12 cellular contexts compared by ENCODE assay signal in genomic region chr2:136376211-136376610, GRCh38.
DNase-seq lines count a peak whose midpoint lies in the region; ATAC-seq, FAIRE-seq and TF ChIP-seq lines count a peak whose summit lies in the region.
"Had no signal": no experiment of that assay in that cellular context is flagged by ENCODE, and none has a peak within 500 bp of the region (broad histone marks: within the 10 kb centered on the region; RNA-seq: fewer than 3 reads in every experiment).

No MANE protein-coding gene starts in this region.

- peak; percentile 48 for FAIRE-seq in GM12891 (lab: Jason Lieb, UNC)
- FAIRE-seq: endometrium had no signal

- no CpG with 5 or more reads among the region's 6 CpGs for WGBS in mesendoderm (ENCODE audit: extremely low coverage, insufficient coverage, low lambda C conversion rate)

- CTCF ChIA-PET in CD4-positive, alpha-beta memory T cell (lab: Charles Lee; ENCODE audit: partially characterized antibody): interaction anchor here (0.9 to 13.8 kb wide), 13 partner anchors 9 to 460 kb away, joined by 3 to 487 read pairs (median 4); no protein-coding TSS in a partner anchor
- CTCF ChIA-PET in activated CD8-positive, alpha-beta T cell treated with anti-CD3 and anti-CD28 coated beads, Interleukin-2, amount 10 ng/mL, durations not matched to agents 7 days and 5 days (lab: Charles Lee): interaction anchor here (0.7 to 13.8 kb wide), 15 partner anchors 8 to 460 kb away, joined by 3 to 338 read pairs (median 4); no protein-coding TSS in a partner anchor

- H3K36me3 ChIP-seq in CD4-positive, alpha-beta memory T cell (ENCODE audit: insufficient read depth, low read length): no peaks in the 10 kb centered on the region
- no peaks in the 10 kb centered on the region for H3K36me3 ChIP-seq in mesendoderm (ENCODE audit: control insufficient read depth, insufficient read depth, low read length)
- H3K36me3 ChIP-seq: sigmoid colon had no signal

- H3K4me1 ChIP-seq in CD4-positive, alpha-beta memory T cell (ENCODE audit: insufficient read depth, low read length): peaks cover 30% of the 10 kb centered on the region
- H3K4me1 ChIP-seq in mesendoderm (ENCODE audit: control insufficient read depth, low read depth, low read length): no peaks in the 10 kb centered on the region
- H3K4me1 ChIP-seq: sigmoid colon, testis had no signal

- H3K9ac ChIP-seq in mesendoderm (ENCODE audit: low read length): no peak overlapping the region

- H3K4me1 Mint-ChIP-seq in CD4-positive, alpha-beta memory T cell: peaks cover 23 to 51% (median 26%) of the 10 kb centered on the region in 4 donors
- peaks cover 55% of the 10 kb centered on the region for H3K4me1 Mint-ChIP-seq in activated CD8-positive, alpha-beta T cell treated with anti-CD3 and anti-CD28 coated beads, Interleukin-2, amount 10 ng/mL, durations not matched to agents 7 days and 5 days (ENCODE audit: low read depth)

- H3K4ac ChIP-seq in mesendoderm (ENCODE audit: low read depth, low read length): no peak overlapping the region

- no peaks in the 10 kb centered on the region for H3K27me3 ChIP-seq in CD4-positive, alpha-beta memory T cell (ENCODE audit: insufficient read depth, low read length)
- H3K27me3 ChIP-seq in mesendoderm (ENCODE audit: insufficient read depth, low read length, poor library complexity): no peaks in the 10 kb centered on the region
- H3K27me3 ChIP-seq: sigmoid colon, testis had no signal

- H3K36me3 Mint-ChIP-seq in CD4-positive, alpha-beta memory T cell: no peaks in the 10 kb centered on the region
- H3K36me3 Mint-ChIP-seq in activated CD8-positive, alpha-beta T cell treated with anti-CD3 and anti-CD28 coated beads, Interleukin-2, amount 10 ng/mL, durations not matched to agents 7 days and 5 days (ENCODE audit: low read depth): peaks cover 8% of the 10 kb centered on the region

- no peak for TF ChIP-seq POLR2A in GM12891 (IDR thresholded peaks at IDR 0.05; ENCODE audit: low read depth, low read length)

- no peaks in the 10 kb centered on the region for H3K79me1 ChIP-seq in mesendoderm (ENCODE audit: low read length)

- H2AK5ac ChIP-seq in mesendoderm (ENCODE audit: low read length): no peak overlapping the region

- H3K4me3 Mint-ChIP-seq in CD4-positive, alpha-beta memory T cell: no peak overlapping the region
- no peak overlapping the region for H3K4me3 Mint-ChIP-seq in activated CD8-positive, alpha-beta T cell treated with anti-CD3 and anti-CD28 coated beads, Interleukin-2, amount 10 ng/mL, durations not matched to agents 7 days and 5 days

- ATAC-seq in activated CD8-positive, alpha-beta T cell treated with anti-CD3 and anti-CD28 coated beads, Interleukin-2, amount 10 ng/mL, durations not matched to agents 7 days and 5 days: no peak
- ATAC-seq in GM21529 (IDR thresholded peaks at IDR 0.05; ENCODE audit: unreplicated experiment): no peak
- ATAC-seq: Right ventricle myocardium inferior had no signal

- no peak overlapping the region for H3K27ac ChIP-seq in CD4-positive, alpha-beta memory T cell (ENCODE audit: low read depth, low read length)
- no peak overlapping the region for H3K27ac ChIP-seq in mesendoderm (ENCODE audit: low read depth, low read length)
- H3K27ac ChIP-seq: sigmoid colon, testis had no signal

- no peak overlapping the region for H3K18ac ChIP-seq in mesendoderm (ENCODE audit: low read length)

- no peaks in the 10 kb centered on the region for H3K9me3 ChIP-seq in CD4-positive, alpha-beta memory T cell (ENCODE audit: control insufficient read depth in 1 of 2, low read length in 2 of 2)
- H3K9me3 ChIP-seq: sigmoid colon, testis had no signal

- H3K27me3 Mint-ChIP-seq in CD4-positive, alpha-beta memory T cell: no peaks in the 10 kb centered on the region
- H3K27me3 Mint-ChIP-seq in activated CD8-positive, alpha-beta T cell treated with anti-CD3 and anti-CD28 coated beads, Interleukin-2, amount 10 ng/mL, durations not matched to agents 7 days and 5 days (ENCODE audit: low read depth): no peaks in the 10 kb centered on the region

- H2BK15ac ChIP-seq in mesendoderm (replicated peaks; ENCODE audit: low read depth): no peak overlapping the region

- no peak overlapping the region for H4K8ac ChIP-seq in mesendoderm (ENCODE audit: low read depth, low read length)

- H2BK5ac ChIP-seq in mesendoderm (ENCODE audit: low read length): no peak overlapping the region

- H4K5ac ChIP-seq in mesendoderm (ENCODE audit: low read length): no peak overlapping the region

- H3K23ac ChIP-seq in mesendoderm (ENCODE audit: low read length): no peak overlapping the region

- no peaks in the 10 kb centered on the region for H3K9me3 Mint-ChIP-seq in CD4-positive, alpha-beta memory T cell
- H3K9me3 Mint-ChIP-seq in activated CD8-positive, alpha-beta T cell treated with anti-CD3 and anti-CD28 coated beads, Interleukin-2, amount 10 ng/mL, durations not matched to agents 7 days and 5 days (ENCODE audit: insufficient read depth): no peaks in the 10 kb centered on the region

- POLR2A ChIA-PET in CD4-positive, alpha-beta memory T cell (lab: Charles Lee; ENCODE audit: partially characterized antibody): interaction anchor here (1.1 to 2.9 kb wide), 6 partner anchors 49 to 259 kb away, joined by 4 to 14 read pairs (median 7); no protein-coding TSS in a partner anchor
- POLR2A ChIA-PET in activated CD8-positive, alpha-beta T cell treated with anti-CD3 and anti-CD28 coated beads, Interleukin-2, amount 10 ng/mL, durations not matched to agents 7 days and 5 days (lab: Charles Lee): interaction anchor here (0.7 to 1.7 kb wide), 9 partner anchors 13 to 501 kb away, joined by 3 to 6 read pairs (median 4); partner anchors contain the start of gene CXCR4

- H3K4me2 ChIP-seq in mesendoderm (ENCODE audit: low read length): no peak overlapping the region

- peak overlapping the region; percentile 19 for H3K56ac ChIP-seq in mesendoderm (ENCODE audit: low read length)

- H3K79me2 ChIP-seq in mesendoderm (ENCODE audit: control insufficient read depth, insufficient read depth, low read length): no peaks in the 10 kb centered on the region

- no peak overlapping the region for H3K4me3 ChIP-seq in CD4-positive, alpha-beta memory T cell (ENCODE audit: low read length in 2 of 2)
- no peak overlapping the region for H3K4me3 ChIP-seq in mesendoderm (ENCODE audit: low read length)
- H3K4me3 ChIP-seq: sigmoid colon, testis had no signal

- no peak for DNase-seq in CD4-positive, alpha-beta memory T cell
- DNase-seq in GM12891 (ENCODE audit: insufficient read length, low spot score) (no peak), mesendoderm (no peak), NCI-H82 treated with DMSO at 0.1 percent for 48 hours (lab: John Stamatoyannopoulos, UW; ENCODE audit: unreplicated experiment) (no peak)
- no peak for DNase-seq in activated CD8-positive, alpha-beta T cell treated with anti-CD3 and anti-CD28 coated beads, Interleukin-2, amount 10 ng/mL, durations not matched to agents 7 days and 5 days
- DNase-seq in activated CD4-positive, alpha-beta T cell treated with anti-CD3 and anti-CD28 coated beads for 4 hours: no peak
- DNase-seq: kidney glomerular epithelial cell, sigmoid colon, testis had no signal

- intact Hi-C loops in CD4-positive, alpha-beta memory T cell (cut with micrococcal nuclease): loop anchor here (5.0 kb wide), 1 partner anchor 139 kb away; no protein-coding TSS in a partner anchor

- no peak overlapping the region for H2BK120ac ChIP-seq in mesendoderm (ENCODE audit: low read depth, low read length)

- peak overlapping the region in 4 of 7 donors; percentile 67 to 95 (median 91) for H3K27ac Mint-ChIP-seq in CD4-positive, alpha-beta memory T cell
- peak overlapping the region; percentile 83 for H3K27ac Mint-ChIP-seq in activated CD8-positive, alpha-beta T cell treated with anti-CD3 and anti-CD28 coated beads, Interleukin-2, amount 10 ng/mL, durations not matched to agents 7 days and 5 days

TF ChIP-seq in GM12891, 5 proteins besides CTCF, POLR2A, EP300 and RAD21:
- TF ChIP-seq PAX5 (IDR thresholded peaks at IDR 0.05; ENCODE audit: insufficient read depth, low read length, severe bottlenecking) (no peak), TAF1 (IDR thresholded peaks at IDR 0.05; ENCODE audit: low read depth, low read length) (no peak), POU2F2 (IDR thresholded peaks at IDR 0.05; ENCODE audit: low read depth, low read length) (0 out of 2 replicates have a peak, but pooled peaks have one; percentile 9), POLR2AphosphoS5 (IDR thresholded peaks at IDR 0.05; ENCODE audit: low read depth, low read length) (no peak), SPI1 (IDR thresholded peaks at IDR 0.05; ENCODE audit: low read depth, low read length) (no peak)
